ENCODE assay signal across 2 cellular contexts in the genomic region with DNA sequence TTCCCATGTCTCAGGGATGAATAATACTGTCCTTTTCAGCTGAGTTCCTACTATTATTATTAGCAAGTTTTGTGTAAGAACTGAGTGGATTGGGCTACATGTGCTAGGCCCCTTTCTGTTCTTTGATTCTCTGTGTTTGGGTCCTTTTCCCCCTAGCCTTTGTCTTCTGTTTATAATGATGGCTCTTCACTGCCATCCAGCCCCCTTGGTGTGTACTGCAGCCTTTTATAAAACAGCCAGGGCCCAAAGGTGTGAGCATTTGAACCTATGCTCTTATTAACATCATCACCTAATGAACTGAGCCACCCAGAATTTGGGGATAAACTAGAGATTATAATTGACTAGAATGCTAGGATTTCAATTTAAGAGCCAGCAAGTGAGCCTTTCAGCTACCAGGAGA.
TF ChIP-seq lines count a peak whose summit lies in the region.

No MANE protein-coding gene starts in this region.

TF ChIP-seq in HEK293T, 16 proteins besides CTCF, POLR2A, EP300 and RAD21:
- TF ChIP-seq CTBP1 (IDR thresholded peaks at IDR 0.05; ENCODE audit: borderline replicate concordance) (no peak), SUZ12 (IDR thresholded peaks at IDR 0.05) (no peak), SP1 (IDR thresholded peaks at IDR 0.05) (no peak), FOXM1 (IDR thresholded peaks at IDR 0.05; ENCODE audit: borderline replicate concordance) (no peak), LEF1 (IDR thresholded peaks at IDR 0.05; ENCODE audit: borderline replicate concordance) (no peak)

TF ChIP-seq in HepG2, 621 proteins besides CTCF, POLR2A, EP300 and RAD21:
- TF ChIP-seq, protein P1, sequence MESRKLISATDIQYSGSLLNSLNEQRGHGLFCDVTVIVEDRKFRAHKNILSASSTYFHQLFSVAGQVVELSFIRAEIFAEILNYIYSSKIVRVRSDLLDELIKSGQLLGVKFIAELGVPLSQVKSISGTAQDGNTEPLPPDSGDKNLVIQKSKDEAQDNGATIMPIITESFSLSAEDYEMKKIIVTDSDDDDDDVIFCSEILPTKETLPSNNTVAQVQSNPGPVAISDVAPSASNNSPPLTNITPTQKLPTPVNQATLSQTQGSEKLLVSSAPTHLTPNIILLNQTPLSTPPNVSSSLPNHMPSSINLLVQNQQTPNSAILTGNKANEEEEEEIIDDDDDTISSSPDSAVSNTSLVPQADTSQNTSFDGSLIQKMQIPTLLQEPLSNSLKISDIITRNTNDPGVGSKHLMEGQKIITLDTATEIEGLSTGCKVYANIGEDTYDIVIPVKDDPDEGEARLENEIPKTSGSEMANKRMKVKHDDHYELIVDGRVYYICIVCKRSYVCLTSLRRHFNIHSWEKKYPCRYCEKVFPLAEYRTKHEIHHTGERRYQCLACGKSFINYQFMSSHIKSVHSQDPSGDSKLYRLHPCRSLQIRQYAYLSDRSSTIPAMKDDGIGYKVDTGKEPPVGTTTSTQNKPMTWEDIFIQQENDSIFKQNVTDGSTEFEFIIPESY (CRISPR knock-in tag; IDR thresholded peaks at IDR 0.05): no peak
- TF ChIP-seq MAFG (CRISPR knock-in tag; IDR thresholded peaks at IDR 0.05) (no peak), STAG1 (CRISPR knock-in tag; IDR thresholded peaks at IDR 0.05) (peak; percentile 73), SMC3 (IDR thresholded peaks at IDR 0.05; ENCODE audit: low read length) (peak; percentile 38; the same call in 1 of the 2 replicates)
- TF ChIP-seq, protein P2, sequence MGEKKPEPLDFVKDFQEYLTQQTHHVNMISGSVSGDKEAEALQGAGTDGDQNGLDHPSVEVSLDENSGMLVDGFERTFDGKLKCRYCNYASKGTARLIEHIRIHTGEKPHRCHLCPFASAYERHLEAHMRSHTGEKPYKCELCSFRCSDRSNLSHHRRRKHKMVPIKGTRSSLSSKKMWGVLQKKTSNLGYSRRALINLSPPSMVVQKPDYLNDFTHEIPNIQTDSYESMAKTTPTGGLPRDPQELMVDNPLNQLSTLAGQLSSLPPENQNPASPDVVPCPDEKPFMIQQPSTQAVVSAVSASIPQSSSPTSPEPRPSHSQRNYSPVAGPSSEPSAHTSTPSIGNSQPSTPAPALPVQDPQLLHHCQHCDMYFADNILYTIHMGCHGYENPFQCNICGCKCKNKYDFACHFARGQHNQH (CRISPR knock-in tag; IDR thresholded peaks at IDR 0.05): no peak
